In genomic region chr5:170503970-170504525, GRCh38 we compare ENCODE assay signal across 9 cellular contexts. TPM values are rescaled to one million over a fixed set of nuclear protein-coding genes. Genes with fewer than 3 reads are reported as not detected.
DNase-seq lines count a peak whose midpoint lies in the region; ATAC-seq, FAIRE-seq and TF ChIP-seq lines count a peak whose summit lies in the region.
"Had no signal": no experiment of that assay in that cellular context is flagged by ENCODE, and none has a peak within 500 bp of the region (broad histone marks: within the 10 kb centered on the region; RNA-seq: fewer than 3 reads in every experiment).

TSS of gene KCNIP1 (plus strand) at chr5:170504020.

- TF ChIP-seq CTCF in pancreas (IDR thresholded peaks at IDR 0.05), result no peak

- DNase-seq in COR-L47 (lab: John Stamatoyannopoulos, UW) (peak; percentile 36), NCI-H748 treated with DMSO at 0.1 percent for 48 hours (lab: John Stamatoyannopoulos, UW) (peak; percentile 23), glomerular visceral epithelial cell (ENCODE audit: extremely low spot score) (peak; percentile 50), pancreas (peak in 2 of 6 donors; percentile 25 to 74), activated T-cell treated with anti-CD3 and anti-CD28 coated beads for 4 hours (no peak), HuH-7 (ENCODE audit: low spot score) (no peak)
- DNase-seq in stimulated activated CD4-positive, alpha-beta T cell treated with anti-CD3 and anti-CD28 coated beads, Interleukin-4, amount 100 ng/mL, for 1 hour, result no peak
- DNase-seq in stimulated activated CD4-positive, alpha-beta T cell treated with anti-CD3 and anti-CD28 coated beads, Interleukin-12 subunit alpha, Interleukin-12 subunit beta, amount 100 ng/mL, for 4 hours, result no peak

- peak; percentile 66 to 86 (median 72) for ATAC-seq in pancreas

- peak within 1 kb of the TSS in 3 of 4 donors; percentile 3 to 45 (median 29) for H3K4me3 ChIP-seq in pancreas
- H3K4me3 ChIP-seq: lung had no signal

- H3K27ac ChIP-seq in pancreas, result no peak within 1 kb of the TSS

- intact Hi-C loops in pancreas (cut with DNase I), result no loop called here

- H3K9me3 ChIP-seq in pancreas, result no peaks in the 10 kb centered on the region

- no peak for FAIRE-seq in pancreas (lab: Jason Lieb, UNC)

- H3K4me1 ChIP-seq in pancreas, result no peaks in the 10 kb centered on the region

- WGBS in pancreas, 2 donors, result 2 to 3% methylated on average over 21 to 63 of the region's 63 CpGs

- H3K27me3 ChIP-seq in pancreas, result no peaks in the 10 kb centered on the region

- no peaks in the 10 kb centered on the region for H3K36me3 ChIP-seq in pancreas

RNA-seq across cellular contexts. Expression of gene KCNIP1, which starts in this region (rescaled TPM):
- 1 to 10 TPM in 3 of 6 donors, under 1 TPM in 3; 0.31 to 1.2 (median 0.75) TPM for total RNA-seq in pancreas
- 10 to 100 TPM in 1 of 2 donors, 1 to 10 TPM in 1; 1.3 to 10.3 TPM for polyA plus RNA-seq in pancreas

Comparison
In these comparisons a context has a peak if more than half of its experiments do, and no peak if none do; other contexts are left out.
1. DNase-seq: peak in COR-L47 (single experiment), NCI-H748 treated with DMSO at 0.1 percent for 48 hours (single experiment) and glomerular visceral epithelial cell (single experiment); none in activated T-cell treated with anti-CD3 and anti-CD28 coated beads for 4 hours (single experiment), HuH-7 (single experiment), stimulated activated CD4-positive, alpha-beta T cell treated with anti-CD3 and anti-CD28 coated beads, Interleukin-4, amount 100 ng/mL, for 1 hour (single experiment) and stimulated activated CD4-positive, alpha-beta T cell treated with anti-CD3 and anti-CD28 coated beads, Interleukin-12 subunit alpha, Interleukin-12 subunit beta, amount 100 ng/mL, for 4 hours (single experiment).